In genomic region chr7:103794424-103794823, GRCh38 we compare ENCODE assay signal across 31 cellular contexts.
"Had no signal": no experiment of that assay in that cellular context is flagged by ENCODE, and none has a peak within 500 bp of the region (broad histone marks: within the 10 kb centered on the region; RNA-seq: fewer than 3 reads in every experiment).

No MANE protein-coding gene starts in this region.

- H3K4me3 ChIP-seq: neural progenitor cell, ovary, psoas muscle, skin epidermis, smooth muscle cell, spleen, suprapubic skin, testis, tibial artery, transverse colon, upper lobe of right lung, uterus had no signal

- H3K27me3 ChIP-seq: neural progenitor cell, ovary, spleen, suprapubic skin, testis, tibial artery, transverse colon, upper lobe of right lung, uterus had no signal

- H3K9me3 Mint-ChIP-seq: neural progenitor cell; stimulated activated memory B cell treated with anti-CD40 and anti-IgM and Interleukin-4, amounts not matched to agents 10 μg/mL and 1 μg/mL and 100 μg/mL, for 72 hours; stimulated activated naive CD8-positive, alpha-beta T cell treated with anti-CD3 and anti-CD28 coated beads, Interleukin-15, amount 100 ng/mL, for 72 hours had no signal

- H3K4me3 Mint-ChIP-seq: natural killer cell; nephron; neural progenitor cell; stimulated activated memory B cell treated with anti-CD40 and anti-IgM and Interleukin-4, amounts not matched to agents 10 μg/mL and 1 μg/mL and 100 μg/mL, for 72 hours; stimulated activated naive CD8-positive, alpha-beta T cell treated with anti-CD3 and anti-CD28 coated beads, Interleukin-15, amount 100 ng/mL, for 72 hours; type B pancreatic cell had no signal

- H3K27ac ChIP-seq: neural progenitor cell, ovary, parathyroid adenoma, psoas muscle, spleen, suprapubic skin, testis, tibial artery, transverse colon, upper lobe of right lung, uterus had no signal

- H3K27me3 Mint-ChIP-seq: progenitor cell of endocrine pancreas; stimulated activated memory B cell treated with anti-CD40 and anti-IgM and Interleukin-4, amounts not matched to agents 10 μg/mL and 1 μg/mL and 100 μg/mL, for 72 hours; stimulated activated naive CD8-positive, alpha-beta T cell treated with anti-CD3 and anti-CD28 coated beads, Interleukin-15, amount 100 ng/mL, for 72 hours had no signal

- H3K36me3 ChIP-seq: neural progenitor cell, ovary, spleen, suprapubic skin, tibial artery, transverse colon, upper lobe of right lung, uterus had no signal

- DNase-seq: natural killer cell; occipital lobe; ovary; posterior cingulate gyrus; psoas muscle; right cardiac atrium; spleen; stimulated activated CD4-positive, alpha-beta T cell treated with anti-CD3 and anti-CD28 coated beads, Interleukin-12 subunit alpha, Interleukin-12 subunit beta, amount 100 ng/mL, for 4 hours; stimulated activated CD4-positive, alpha-beta T cell treated with anti-CD3 and anti-CD28 coated beads, Interleukin-1b, Interleukin-23, amount 100 ng/mL, for 48 hours; stimulated activated CD4-positive, alpha-beta T cell treated with anti-CD3 and anti-CD28 coated beads, Interleukin-4, amount 100 ng/mL, for 1 hour; stimulated activated CD4-positive, alpha-beta T cell treated with anti-CD3 and anti-CD28 coated beads, Interleukin-4, amount 100 ng/mL, for 4 hours; stimulated activated CD8-positive, alpha-beta memory T cell treated with anti-CD3 and anti-CD28 coated beads, Interleukin-4, amount 100 ng/mL, for 48 hours; stimulated activated naive CD4-positive, alpha-beta T cell; stimulated activated naive CD8-positive, alpha-beta T cell treated with anti-CD3 and anti-CD28 coated beads, Interleukin-15, amount 100 ng/mL, for 72 hours; stimulated activated naive CD8-positive, alpha-beta T cell treated with anti-CD3 and anti-CD28 coated beads, Interleukin-15, Interleukin-2, amounts not matched to agents 100 U/mL and 50 U/mL, for 24 hours; substantia nigra; testis; tibial artery; transverse colon; upper lobe of right lung; uterus had no signal

- ATAC-seq: natural killer cell; psoas muscle; right cardiac atrium; sciatic nerve; stimulated activated memory B cell treated with anti-CD40 and anti-IgM and Interleukin-4, amounts not matched to agents 10 μg/mL and 1 μg/mL and 100 μg/mL, for 72 hours; stimulated activated naive CD8-positive, alpha-beta T cell treated with anti-CD3 and anti-CD28 coated beads, Interleukin-15, amount 100 ng/mL, for 72 hours; stimulated activated naive CD8-positive, alpha-beta T cell treated with anti-CD3 and anti-CD28 coated beads, Interleukin-15, Interleukin-2, amounts not matched to agents 100 U/mL and 50 U/mL, for 24 hours; upper lobe of right lung had no signal

- H3K36me3 Mint-ChIP-seq: natural killer cell; neural progenitor cell; stimulated activated memory B cell treated with anti-CD40 and anti-IgM and Interleukin-4, amounts not matched to agents 10 μg/mL and 1 μg/mL and 100 μg/mL, for 72 hours; type B pancreatic cell had no signal

- H3K9me3 ChIP-seq: ovary, psoas muscle, suprapubic skin, testis, tibial artery, transverse colon, upper lobe of right lung, uterus had no signal

- H3K4me1 ChIP-seq: neural progenitor cell, parathyroid adenoma, psoas muscle, spleen, suprapubic skin, testis, tibial artery, transverse colon, upper lobe of right lung, uterus had no signal

- H3K9ac ChIP-seq: neural progenitor cell, parathyroid adenoma had no signal

- H3K27ac Mint-ChIP-seq: natural killer cell; nephron; neural progenitor cell; progenitor cell of endocrine pancreas; stimulated activated memory B cell treated with anti-CD40 and anti-IgM and Interleukin-4, amounts not matched to agents 10 μg/mL and 1 μg/mL and 100 μg/mL, for 72 hours; stimulated activated naive CD8-positive, alpha-beta T cell treated with anti-CD3 and anti-CD28 coated beads, Interleukin-15, amount 100 ng/mL, for 72 hours; type B pancreatic cell had no signal

- H2AFZ ChIP-seq: neural progenitor cell, parathyroid adenoma had no signal

- H3K79me2 ChIP-seq: parathyroid adenoma had no signal

- H3K4me2 ChIP-seq: neural progenitor cell, smooth muscle cell had no signal

- H3K4me1 Mint-ChIP-seq: natural killer cell; nephron; neural progenitor cell; stimulated activated memory B cell treated with anti-CD40 and anti-IgM and Interleukin-4, amounts not matched to agents 10 μg/mL and 1 μg/mL and 100 μg/mL, for 72 hours; stimulated activated naive CD8-positive, alpha-beta T cell treated with anti-CD3 and anti-CD28 coated beads, Interleukin-15, amount 100 ng/mL, for 72 hours had no signal
